In the genomic region with DNA sequence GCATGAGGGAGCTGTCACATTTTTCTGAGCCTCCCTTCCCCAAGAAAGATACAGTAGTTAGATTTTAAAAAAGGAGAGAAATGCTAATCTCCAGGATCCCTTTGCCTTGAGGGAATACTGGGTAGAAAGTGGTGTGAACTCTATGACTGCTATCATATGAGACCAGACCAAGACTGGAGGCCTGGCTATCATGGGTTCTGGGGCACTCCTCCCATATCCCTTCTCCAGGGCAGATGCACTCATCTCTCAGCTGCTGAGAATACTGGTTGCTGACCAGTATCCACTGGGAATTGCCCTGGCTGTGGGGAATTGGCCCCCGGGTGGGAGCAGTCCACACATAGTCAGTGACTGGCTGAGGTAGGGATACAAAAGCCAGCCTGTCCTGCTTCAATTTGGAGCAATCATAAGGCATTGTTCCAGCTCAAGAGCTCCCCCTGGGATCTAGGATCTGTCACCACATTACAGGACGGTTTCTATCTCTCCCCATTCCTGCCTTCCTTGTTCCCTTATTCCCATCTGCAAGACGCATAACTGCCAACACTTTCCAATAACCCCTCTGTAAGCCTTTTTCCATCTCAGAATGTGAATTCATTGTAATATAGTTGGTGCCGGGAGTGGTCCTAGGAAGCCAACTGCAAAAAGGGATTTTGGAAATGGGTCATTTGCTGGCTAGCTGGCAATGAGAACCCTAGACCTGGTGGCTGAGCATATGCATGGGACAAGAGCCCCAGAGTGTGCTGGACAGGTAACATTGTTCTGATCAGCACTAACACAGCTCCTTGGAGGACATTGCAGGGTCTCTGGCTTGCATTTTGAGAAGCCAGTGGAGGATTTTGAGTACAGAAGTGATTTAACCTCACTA, we compare ENCODE assay signal across 8 cellular contexts. TPM values are rescaled to one million over a fixed set of nuclear protein-coding genes. Genes with fewer than 3 reads are reported as not detected.
DNase-seq lines count a peak whose midpoint lies in the region; ATAC-seq and TF ChIP-seq lines count a peak whose summit lies in the region.

No MANE protein-coding gene starts in this region.

- no peak overlapping the region for H3K4me2 ChIP-seq in GM23248 (ENCODE audit: unreplicated experiment)

- no peak for ATAC-seq in GM21447 (IDR thresholded peaks at IDR 0.05; ENCODE audit: unreplicated experiment)

- H3K79me2 ChIP-seq in GM23248 (ENCODE audit: insufficient read depth): no peaks in the 10 kb centered on the region

- H3K4me3 ChIP-seq in AG10803 (ENCODE audit: low read length) (no peak overlapping the region), GM23248 (no peak overlapping the region), NT2/D1 (ENCODE audit: insufficient read length, low read depth) (no peak overlapping the region)

- H4K20me1 ChIP-seq in GM23248 (ENCODE audit: insufficient read depth): no peaks in the 10 kb centered on the region

- H2AFZ ChIP-seq in GM23248: no peak overlapping the region

- TF ChIP-seq CTCF in AG10803 (conservative IDR thresholded peaks at IDR 0.05; ENCODE audit: low read length): peak; percentile 71

- H3K9me2 ChIP-seq in GM23248 (ENCODE audit: insufficient read depth): no peaks in the 10 kb centered on the region

- no peaks in the 10 kb centered on the region for H3K9me3 ChIP-seq in GM23248 (ENCODE audit: low read depth)
- H3K9me3 ChIP-seq in NT2/D1 (ENCODE audit: insufficient read depth, low read length): peaks cover 8% of the 10 kb centered on the region

- in situ Hi-C loops in GM23248 (cut with MboI): loop anchor here (10.0 kb wide), 1 partner anchor 148 kb away; no protein-coding TSS in a partner anchor

- WGBS in GM23248 (ENCODE audit: low coverage in 1 of 2, low lambda C conversion rate in 2 of 2, missing lambda C conversion rate in 2 of 2), 2 experiments: 12 to 18% methylated on average over 4 of the region's 4 CpGs

- H3K36me3 ChIP-seq in GM23248 (ENCODE audit: low read depth) (no peaks in the 10 kb centered on the region), NT2/D1 (ENCODE audit: insufficient read depth, insufficient read length, low read length) (no peaks in the 10 kb centered on the region)

- no peak overlapping the region for H3K27ac ChIP-seq in GM23248

- H3K27me3 ChIP-seq in GM23248 (replicated peaks; ENCODE audit: insufficient read depth): peaks cover 14% of the 10 kb centered on the region; the same call in 1 of the 2 replicates
- no peaks in the 10 kb centered on the region for H3K27me3 ChIP-seq in NT2/D1 (ENCODE audit: insufficient read depth, insufficient read length)

- no peaks in the 10 kb centered on the region for H3F3A ChIP-seq in GM23248 (ENCODE audit: insufficient read depth)

- DNase-seq in AG10803 (ENCODE audit: low read depth) (peak; percentile 45), GM23248 (peak; percentile 68), NT2/D1 (ENCODE audit: low read depth, low spot score) (peak; percentile 60), ecto neural progenitor cell (ENCODE audit: low spot score) (peak; percentile 66), mucosa of gallbladder (ENCODE audit: low spot score) (peak; percentile 54), NK-92 (lab: John Stamatoyannopoulos, UW; ENCODE audit: unreplicated experiment) (no peak)
- DNase-seq in activated CD8-positive, alpha-beta memory T cell treated with anti-CD3 and anti-CD28 coated beads for 24 hours: no peak

- H3K4me1 ChIP-seq in GM23248 (ENCODE audit: insufficient read depth): peaks cover 3% of the 10 kb centered on the region; the same call in 1 of the 2 replicates
- H3K4me1 ChIP-seq in NT2/D1 (ENCODE audit: insufficient read depth, insufficient read length): peaks cover 3% of the 10 kb centered on the region

- H3K9ac ChIP-seq in GM23248: no peak overlapping the region
- no peak overlapping the region for H3K9ac ChIP-seq in NT2/D1 (ENCODE audit: insufficient read length, low read depth)

RNA-seq across cellular contexts. Expression of gene REEP1, which starts 35.4 kb away (rescaled TPM):
- total RNA-seq in GM23248 (2014; rRNA removed; shearing (Covaris generic)): not detected in 2 replicates
- polyA plus RNA-seq in GM23248 (2016; fragmentation: Nextera tagmentation; extraction: Ambion mirVana): 0.27 TPM in 1 of 2 replicates, not detected in the other
- total RNA-seq in mucosa of gallbladder: 21.2 TPM

Comparison
In these comparisons a context has a peak if more than half of its experiments do, and no peak if none do; other contexts are left out.
1. DNase-seq: peak in AG10803 (single experiment), GM23248 (single experiment), NT2/D1 (single experiment), ecto neural progenitor cell (single experiment) and mucosa of gallbladder (single experiment); none in NK-92 (single experiment) and activated CD8-positive, alpha-beta memory T cell treated with anti-CD3 and anti-CD28 coated beads for 24 hours (single experiment).
2. RNA of gene REEP1, which starts 35.4 kb away (total RNA-seq): 21.2 TPM in mucosa of gallbladder (single experiment); not detected in GM23248; every median in the first group is over 10 times any median in the second.